Comparison of ENCODE assay signal across 9 cellular contexts in genomic region chr20:46324960-46325703, GRCh38. TPM values are rescaled to one million over a fixed set of nuclear protein-coding genes. Genes with fewer than 3 reads are reported as not detected.
DNase-seq lines count a peak whose midpoint lies in the region; ATAC-seq and TF ChIP-seq lines count a peak whose summit lies in the region.
"Had no signal": no experiment of that assay in that cellular context is flagged by ENCODE, and none has a peak within 500 bp of the region (broad histone marks: within the 10 kb centered on the region; RNA-seq: fewer than 3 reads in every experiment).

No MANE protein-coding gene starts in this region.

- H3K36me3 Mint-ChIP-seq in endothelial cell (ENCODE audit: low read depth, unreplicated experiment): no peaks in the 10 kb centered on the region
- H3K36me3 Mint-ChIP-seq: activated naive CD8-positive, alpha-beta T cell had no signal

- H3K27ac ChIP-seq in heart right ventricle (no peak overlapping the region), right cardiac atrium (ENCODE audit: low read length) (no peak overlapping the region), upper lobe of right lung (no peak overlapping the region)

- H3K27me3 ChIP-seq in heart right ventricle (peaks cover 6 to 94% (median 83%) of the 10 kb centered on the region in 7 donors), right cardiac atrium (ENCODE audit: control insufficient read depth, insufficient read depth) (no peaks in the 10 kb centered on the region), upper lobe of right lung (peaks cover 32% of the 10 kb centered on the region)

- H3K27ac Mint-ChIP-seq in endothelial cell (ENCODE audit: unreplicated experiment): no peak overlapping the region
- H3K27ac Mint-ChIP-seq: activated naive CD8-positive, alpha-beta T cell had no signal

- peaks cover 7% of the 10 kb centered on the region for H3K27me3 Mint-ChIP-seq in endothelial cell (ENCODE audit: unreplicated experiment)

- 55 to 57% methylated on average over 6 of the region's 6 CpGs for WGBS in heart right ventricle, 2 donors
- WGBS in right cardiac atrium: 59% methylated on average over 6 of the region's 6 CpGs

- no peaks in the 10 kb centered on the region for H3K9me3 ChIP-seq in heart right ventricle
- H3K9me3 ChIP-seq in right cardiac atrium (ENCODE audit: control insufficient read depth, low read length): no peaks in the 10 kb centered on the region
- H3K9me3 ChIP-seq in upper lobe of right lung: no peaks in the 10 kb centered on the region

- H3K4me3 ChIP-seq in heart right ventricle (no peak overlapping the region), right cardiac atrium (ENCODE audit: low read length) (no peak overlapping the region), upper lobe of right lung (no peak overlapping the region)

- TF ChIP-seq CTCF in heart right ventricle (IDR thresholded peaks at IDR 0.05) (peak in 6 of 9 donors; percentile 17 to 47 (median 32)), endothelial cell (IDR thresholded peaks at IDR 0.05; ENCODE audit: unreplicated experiment) (no peak), upper lobe of right lung (IDR thresholded peaks at IDR 0.05) (no peak), GM20000 (IDR thresholded peaks at IDR 0.05; ENCODE audit: extremely low read depth, missing control alignments) (no peak)

- ATAC-seq in heart right ventricle (peak in 1 of 8 donors; percentile 17), right cardiac atrium (no peak), upper lobe of right lung (peak; percentile 63), HG03378 (IDR thresholded peaks at IDR 0.05; ENCODE audit: unreplicated experiment) (no peak)
- ATAC-seq in activated CD4-positive, CD25-positive, alpha-beta regulatory T cell treated with anti-CD3 and anti-CD28 coated beads, Interleukin-2, amount 50 U/mL, for 24 hours: no peak

- DNase-seq in heart right ventricle (no peak), right cardiac atrium (no peak), NCI-H345 (lab: John Stamatoyannopoulos, UW) (peak; percentile 42), endothelial cell (ENCODE audit: low spot score) (peak; percentile 65), upper lobe of right lung (no peak), GM20000 (ENCODE audit: low spot score) (no peak)

- H3K36me3 ChIP-seq in heart right ventricle: no peaks in the 10 kb centered on the region
- H3K36me3 ChIP-seq in upper lobe of right lung: no peaks in the 10 kb centered on the region

- H3K4me1 ChIP-seq in heart right ventricle (peaks cover 0 to 2% (median 0%) of the 10 kb centered on the region in 9 donors), right cardiac atrium (ENCODE audit: control insufficient read depth, insufficient read depth, low read length) (no peaks in the 10 kb centered on the region), upper lobe of right lung (no peaks in the 10 kb centered on the region)

- no peak overlapping the region for H3K4me3 Mint-ChIP-seq in endothelial cell (ENCODE audit: unreplicated experiment)
- H3K4me3 Mint-ChIP-seq: activated naive CD8-positive, alpha-beta T cell had no signal

- no peaks in the 10 kb centered on the region for H3K9me3 Mint-ChIP-seq in endothelial cell (ENCODE audit: unreplicated experiment)

- intact Hi-C loops in heart right ventricle (cut with DNase I): loop anchor here in 1 of 10 donors (5.0 kb wide), 1 partner anchor 193 kb away; no protein-coding TSS in a partner anchor
- intact Hi-C loops in right cardiac atrium (cut with DNase I): no loop called here
- intact Hi-C loops in upper lobe of right lung (cut with DNase I): no loop called here

- no peaks in the 10 kb centered on the region for H3K4me1 Mint-ChIP-seq in endothelial cell (ENCODE audit: unreplicated experiment)

RNA-seq across cellular contexts. Expression of gene CDH22, which starts 16.8 kb away (rescaled TPM):
- total RNA-seq in heart right ventricle: 10 to 100 TPM in 1 of 10 donors, 1 to 10 TPM in 2, under 1 TPM in 7; 0.16 to 11.0 (median 0.64) TPM
- polyA plus RNA-seq in heart right ventricle: 1 to 10 TPM in 1 of 2 donors, under 1 TPM in 1; 0.04 to 1.0 TPM
- 1 to 10 TPM; 1.6 to 7.0 (median 4.1) TPM for total RNA-seq in right cardiac atrium
- 4.0 TPM for polyA plus RNA-seq in right cardiac atrium
- total RNA-seq in endothelial cell (ENCODE audit: unreplicated experiment): 1.3 TPM
- total RNA-seq in upper lobe of right lung: 0.46 TPM

Comparison
In these comparisons a context has a peak if more than half of its experiments do, and no peak if none do; other contexts are left out.
1. DNase-seq: peak in NCI-H345 (single experiment) and endothelial cell (single experiment); none in heart right ventricle (0 of 2), right cardiac atrium (0 of 3), upper lobe of right lung (single experiment) and GM20000 (single experiment).
2. CTCF ChIP-seq: peak in heart right ventricle (6 of 9); none in endothelial cell (single experiment), upper lobe of right lung (single experiment) and GM20000 (single experiment).